Comparison of ENCODE assay signal across 14 cellular contexts in genomic region chrX:52577464-52578173, GRCh38.
DNase-seq lines count a peak whose midpoint lies in the region; ATAC-seq, FAIRE-seq and TF ChIP-seq lines count a peak whose summit lies in the region.
"Had no signal": no experiment of that assay in that cellular context is flagged by ENCODE, and none has a peak within 500 bp of the region (broad histone marks: within the 10 kb centered on the region; RNA-seq: fewer than 3 reads in every experiment).

No MANE protein-coding gene starts in this region.

- no TSS peak for BruUV-seq in HepG2 (replicated peaks; lab: Mats Ljungman, UMichigan)

- no peak overlapping the region for H3K9ac ChIP-seq in HepG2 (ENCODE audit: insufficient read depth, low read depth, low read length)

- H3K79me2 ChIP-seq in HepG2 (ENCODE audit: insufficient read depth, low read length), result no peaks in the 10 kb centered on the region

- ATAC-seq in HepG2 (no peak), HG02884 (IDR thresholded peaks at IDR 0.05; ENCODE audit: unreplicated experiment) (no peak)
- no peak for ATAC-seq in activated T-helper 17 cell treated with anti-CD3 and anti-CD28 coated beads, Interleukin-2, amount 50 U/mL, for 72 hours (replicated peaks)
- no peak for ATAC-seq in naive thymus-derived CD8-positive, alpha-beta T cell

- H3K4me1 ChIP-seq in esophagus (ENCODE audit: control insufficient read depth in 2 of 2, insufficient read depth in 2 of 2, low read length in 1 of 2) (peaks cover 0 to 8% of the 10 kb centered on the region in 2 donors), HepG2 (ENCODE audit: insufficient read depth, low read length) (0 out of 2 replicates have a peak, but pooled peaks cover 9% of the 10 kb centered on the region), suprapubic skin (peaks cover 3% of the 10 kb centered on the region)
- H3K4me1 ChIP-seq: SJSA1 had no signal

- H3K27me3 ChIP-seq in esophagus (ENCODE audit: control insufficient read depth in 1 of 2, insufficient read depth in 2 of 2, low read length in 2 of 2) (no peaks in the 10 kb centered on the region), HepG2 (ENCODE audit: control insufficient read depth in 1 of 2, insufficient read depth in 2 of 2, low read length in 2 of 2) (no peaks in the 10 kb centered on the region), suprapubic skin (no peaks in the 10 kb centered on the region)
- H3K27me3 ChIP-seq: SJSA1 had no signal

- no peaks in the 10 kb centered on the region for H3K36me3 Mint-ChIP-seq in activated T-helper 17 cell treated with anti-CD3 and anti-CD28 coated beads, Interleukin-2, amount 50 U/mL, for 72 hours (ENCODE audit: low read depth)
- no peaks in the 10 kb centered on the region for H3K36me3 Mint-ChIP-seq in naive thymus-derived CD8-positive, alpha-beta T cell
- H3K36me3 Mint-ChIP-seq: CD14-positive monocyte had no signal

- in situ Hi-C loops in HepG2 (cut with HindIII; ENCODE audit: extremely low pct_ligation_motif_present, low pct_unique_long_range_greater_than_20kb) (no loop called here), GM13977 (cut with MboI; ENCODE audit: low pct_unique_long_range_greater_than_20kb, low sequenced_read_pairs, unreplicated experiment) (no loop called here)

- H3K4me1 Mint-ChIP-seq in activated T-helper 17 cell treated with anti-CD3 and anti-CD28 coated beads, Interleukin-2, amount 50 U/mL, for 72 hours, result no peaks in the 10 kb centered on the region
- peaks cover 2 to 6% (median 3%) of the 10 kb centered on the region in 4 donors for H3K4me1 Mint-ChIP-seq in naive thymus-derived CD8-positive, alpha-beta T cell

- H3K27ac ChIP-seq in esophagus (ENCODE audit: low read depth in 2 of 2, low read length in 1 of 2) (peak overlapping the region; percentile 68 to 74), HepG2 (ENCODE audit: extremely low read length, insufficient read depth, low read length) (no peak overlapping the region), suprapubic skin (peak overlapping the region; percentile 67)
- H3K27ac ChIP-seq: SJSA1 had no signal

- TF ChIP-seq POLR2A in HepG2 (IDR thresholded peaks at IDR 0.05; ENCODE audit: insufficient read depth in 1 of 2, low read depth in 2 of 2, low read length in 2 of 2) (no peak), suprapubic skin (IDR thresholded peaks at IDR 0.05) (no peak)

- H3K9me3 Mint-ChIP-seq in activated T-helper 17 cell treated with anti-CD3 and anti-CD28 coated beads, Interleukin-2, amount 50 U/mL, for 72 hours, result no peaks in the 10 kb centered on the region
- no peaks in the 10 kb centered on the region for H3K9me3 Mint-ChIP-seq in naive thymus-derived CD8-positive, alpha-beta T cell

- no peaks in the 10 kb centered on the region for H3K27me3 Mint-ChIP-seq in activated T-helper 17 cell treated with anti-CD3 and anti-CD28 coated beads, Interleukin-2, amount 50 U/mL, for 72 hours
- peaks cover 0 to 3% (median 0%) of the 10 kb centered on the region in 5 donors for H3K27me3 Mint-ChIP-seq in naive thymus-derived CD8-positive, alpha-beta T cell

- TF ChIP-seq CTCF in HepG2 (CRISPR knock-in tag; IDR thresholded peaks at IDR 0.05) (no peak), suprapubic skin (IDR thresholded peaks at IDR 0.05) (no peak), GM13977 (IDR thresholded peaks at IDR 0.05; ENCODE audit: extremely low read depth, insufficient read depth, missing control alignments) (no peak)

- no peak overlapping the region for H3K4me3 ChIP-seq in esophagus (ENCODE audit: low read depth in 1 of 2, low read length in 2 of 2)
- H3K4me3 ChIP-seq in HepG2 (replicated peaks in 1 of 3; ENCODE audit: insufficient read depth in 1 of 3, low read depth in 2 of 3, low read length in 3 of 3), result no peak overlapping the region
- H3K4me3 ChIP-seq in suprapubic skin, result no peak overlapping the region
- H3K4me3 ChIP-seq: SJSA1 had no signal

- H3K4me2 ChIP-seq in HepG2 (ENCODE audit: low read depth, low read length), result peak overlapping the region; percentile 18; the same call in 1 of the 2 replicates

- no peak for TF ChIP-seq RAD21 in HepG2 (CRISPR knock-in tag; IDR thresholded peaks at IDR 0.05)

- peak; percentile 1 for DNase-seq in HT-29 (ENCODE audit: low spot score)
- no peak for DNase-seq in HepG2 (ENCODE audit: low spot score)
- DNase-seq in suprapubic skin (ENCODE audit: low spot score in 2 of 2), result no peak
- no peak for DNase-seq in naive thymus-derived CD8-positive, alpha-beta T cell
- no peak for DNase-seq in GM13977 (ENCODE audit: low spot score)
- DNase-seq: NCI-H1436, NCI-H2081, NCI-H524 had no signal

- TF ChIP-seq EP300 in HepG2 (IDR thresholded peaks at IDR 0.05; ENCODE audit: low read depth in 2 of 2, low read length in 2 of 2) (no peak), HepG2 (CRISPR knock-in tag; IDR thresholded peaks at IDR 0.05; ENCODE audit: borderline replicate concordance) (no peak), suprapubic skin (IDR thresholded peaks at IDR 0.05) (no peak)

- H3K4me3 Mint-ChIP-seq in activated T-helper 17 cell treated with anti-CD3 and anti-CD28 coated beads, Interleukin-2, amount 50 U/mL, for 72 hours, result no peak overlapping the region
- H3K4me3 Mint-ChIP-seq in naive thymus-derived CD8-positive, alpha-beta T cell, result no peak overlapping the region
- H3K4me3 Mint-ChIP-seq: CD14-positive monocyte had no signal

- H3K27ac Mint-ChIP-seq in activated T-helper 17 cell treated with anti-CD3 and anti-CD28 coated beads, Interleukin-2, amount 50 U/mL, for 72 hours, result no peak overlapping the region
- H3K27ac Mint-ChIP-seq in naive thymus-derived CD8-positive, alpha-beta T cell, result peak overlapping the region in 1 of 10 donors; percentile 67
- H3K27ac Mint-ChIP-seq: CD14-positive monocyte had no signal

- H3K36me3 ChIP-seq in esophagus (ENCODE audit: control insufficient read depth in 2 of 2, insufficient read depth in 2 of 2, low read length in 1 of 2) (no peaks in the 10 kb centered on the region), HepG2 (replicated peaks in 1 of 2; ENCODE audit: control insufficient read depth in 1 of 2, insufficient read depth in 2 of 2, low read length in 2 of 2) (no peaks in the 10 kb centered on the region), suprapubic skin (no peaks in the 10 kb centered on the region)
- H3K36me3 ChIP-seq: SJSA1 had no signal

- no peak for FAIRE-seq in HepG2 (lab: Jason Lieb, UNC)
- FAIRE-seq: H54 had no signal

- CTCF ChIA-PET in HepG2 (lab: Yijun Ruan, JAX; ENCODE audit: low intra/inter-chr PET ratio, low total read pairs), result no interaction called here

- H4K20me1 ChIP-seq in HepG2 (ENCODE audit: insufficient read depth, low read length), result no peaks in the 10 kb centered on the region

- H3K9me3 ChIP-seq in esophagus (ENCODE audit: control insufficient read depth in 2 of 2, insufficient read depth in 1 of 2, low read depth in 1 of 2, low read length in 1 of 2), result no peaks in the 10 kb centered on the region
- H3K9me3 ChIP-seq in HepG2 (ENCODE audit: low read length), result no peaks in the 10 kb centered on the region
- no peaks in the 10 kb centered on the region for H3K9me3 ChIP-seq in suprapubic skin
- H3K9me3 ChIP-seq: SJSA1 had no signal

- intact Hi-C loops in HepG2 (cut with micrococcal nuclease; ENCODE audit: unreplicated experiment), result no loop called here

- POLR2A ChIA-PET in HepG2 (lab: Yijun Ruan, JAX), result no interaction called here
- POLR2A ChIA-PET in naive thymus-derived CD8-positive, alpha-beta T cell (lab: Charles Lee), result no interaction called here

- WGBS in esophagus, 2 donors, result 81 to 83% methylated on average over 15 of the region's 15 CpGs
- 62% methylated on average over 13 of the region's 15 CpGs for WGBS in HepG2 (ENCODE audit: low lambda C conversion rate)
- WGBS in suprapubic skin, result 76% methylated on average over 15 of the region's 15 CpGs

- no peak overlapping the region for H2AFZ ChIP-seq in HepG2 (ENCODE audit: low read length)

TF ChIP-seq in HepG2, 621 proteins besides CTCF, POLR2A, EP300 and RAD21 (continues in another document):
- TF ChIP-seq NFKB2 (CRISPR knock-in tag; IDR thresholded peaks at IDR 0.05; ENCODE audit: borderline replicate concordance), result no peak
- TF ChIP-seq ZNF282 (IDR thresholded peaks at IDR 0.05; ENCODE audit: partially characterized antibody), result no peak
- TF ChIP-seq FOSL2 (CRISPR knock-in tag; IDR thresholded peaks at IDR 0.05), result no peak
- TF ChIP-seq THAP8 (CRISPR knock-in tag; IDR thresholded peaks at IDR 0.05; ENCODE audit: borderline replicate concordance), result no peak
- TF ChIP-seq MED8 (CRISPR knock-in tag; IDR thresholded peaks at IDR 0.05; ENCODE audit: insufficient replicate concordance), result no peak
- no peak for TF ChIP-seq BCL3 (CRISPR knock-in tag; IDR thresholded peaks at IDR 0.05)
- TF ChIP-seq ZNF788 (CRISPR knock-in tag; IDR thresholded peaks at IDR 0.05; ENCODE audit: borderline replicate concordance), result no peak
- TF ChIP-seq JUNB (CRISPR knock-in tag; IDR thresholded peaks at IDR 0.05; ENCODE audit: borderline replicate concordance), result no peak
- TF ChIP-seq MXD3 (CRISPR knock-in tag; IDR thresholded peaks at IDR 0.05), result no peak
- TF ChIP-seq TSC22D2 (CRISPR knock-in tag; IDR thresholded peaks at IDR 0.05; ENCODE audit: borderline replicate concordance), result no peak
